In the genomic region with DNA sequence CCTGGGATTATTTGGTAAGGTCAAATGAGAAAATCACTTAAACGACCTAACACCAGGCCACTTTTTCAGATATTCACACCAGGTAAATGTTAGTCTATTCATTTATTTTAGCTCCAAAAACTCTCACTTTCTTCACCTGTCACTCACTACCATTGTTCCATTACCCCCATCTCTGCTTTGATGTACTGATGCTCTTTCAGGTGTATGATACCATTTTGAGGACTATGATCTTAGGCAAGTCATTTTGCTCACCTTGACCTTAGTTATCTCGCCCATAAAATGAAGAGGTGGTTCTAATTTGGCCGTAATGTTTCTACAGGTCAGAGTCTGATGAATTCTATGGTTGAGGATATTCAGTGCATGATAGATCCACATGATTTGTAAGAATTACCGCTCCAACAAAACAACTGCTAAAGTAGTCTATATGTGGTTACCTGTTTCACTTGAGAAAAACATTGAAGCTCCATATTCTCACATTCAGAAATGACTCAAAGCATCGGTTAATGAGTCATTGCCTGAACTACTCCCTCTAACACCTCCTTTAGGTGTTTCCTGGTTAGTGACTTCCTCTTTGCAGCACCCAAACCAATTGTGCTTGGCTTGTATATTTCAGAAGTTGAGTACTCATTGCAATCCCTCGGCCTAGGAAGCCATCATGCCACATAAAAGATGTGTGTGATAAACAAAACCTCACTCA, we compare ENCODE assay signal across 8 cellular contexts. TPM values are rescaled to one million over a fixed set of nuclear protein-coding genes. Genes with fewer than 3 reads are reported as not detected.
DNase-seq lines count a peak whose midpoint lies in the region; ATAC-seq, FAIRE-seq and TF ChIP-seq lines count a peak whose summit lies in the region.

No MANE protein-coding gene starts in this region.

- no peaks in the 10 kb centered on the region for H3K36me3 ChIP-seq in MM.1S (replicated peaks; ENCODE audit: insufficient read depth, low read length)
- no peaks in the 10 kb centered on the region for H3K36me3 ChIP-seq in thyroid gland

- no peak overlapping the region for H3K4me2 ChIP-seq in MM.1S (ENCODE audit: low read depth, low read length)

- no peak for TF ChIP-seq POLR2A in GM12891 (IDR thresholded peaks at IDR 0.05; ENCODE audit: low read depth, low read length)
- TF ChIP-seq POLR2A in thyroid gland (IDR thresholded peaks at IDR 0.05) = no peak

- H3K79me2 ChIP-seq in MM.1S (ENCODE audit: low read length) = no peaks in the 10 kb centered on the region

- WGBS in thyroid gland, 2 donors = 84 to 92% methylated on average over 6 of the region's 6 CpGs

- H3K27ac ChIP-seq in MM.1S (ENCODE audit: low read length) = no peak overlapping the region
- no peak overlapping the region for H3K27ac ChIP-seq in thyroid gland

- H3K9me2 ChIP-seq in MM.1S (replicated peaks; ENCODE audit: insufficient read depth, low read length) = no peaks in the 10 kb centered on the region

- no peaks in the 10 kb centered on the region for H3F3A ChIP-seq in MM.1S (ENCODE audit: insufficient read depth, low read length)

- TF ChIP-seq CTCF in MM.1S (IDR thresholded peaks at IDR 0.05; ENCODE audit: low read length) = no peak
- TF ChIP-seq CTCF in thyroid gland (IDR thresholded peaks at IDR 0.05) = no peak

- H2AFZ ChIP-seq in MM.1S (ENCODE audit: low read length) = no peak overlapping the region

- H3K4me1 Mint-ChIP-seq in activated T-helper 2 cell treated with anti-CD3 and anti-CD28 coated beads, Interferon-gamma antibody, Interleukin-2, Interleukin-4, amounts not matched to agents 10 μg/mL and 5 μg/mL and 100 μg/mL, durations not matched to agents 14 hours and 24 hours and 36 hours (ENCODE audit: low read depth) = peaks cover 64% of the 10 kb centered on the region

- no peaks in the 10 kb centered on the region for H4K20me1 ChIP-seq in MM.1S (ENCODE audit: insufficient read depth, low read length)

- peak; percentile 15 for DNase-seq in GM12891 (ENCODE audit: insufficient read length, low spot score)
- peak; percentile 61 for DNase-seq in MM.1S
- peak; percentile 72 for DNase-seq in activated T-helper 2 cell treated with anti-CD3 and anti-CD28 coated beads, Interferon-gamma antibody, Interleukin-2, Interleukin-4, amounts not matched to agents 10 μg/mL and 5 μg/mL and 100 μg/mL, durations not matched to agents 14 hours and 24 hours and 36 hours (ENCODE audit: low spot score)
- DNase-seq in stimulated activated CD4-positive, alpha-beta T cell treated with anti-CD3 and anti-CD28 coated beads, Interleukin-15, amount 100 ng/mL, for 24 hours = peak; percentile 62
- no peak for DNase-seq in HTR-8/SVneo (ENCODE audit: insufficient read length, low spot score)
- no peak for DNase-seq in COLO829 (ENCODE audit: low spot score)
- no peak for DNase-seq in thyroid gland

- H3K4me1 ChIP-seq in MM.1S (ENCODE audit: low read length) (no peaks in the 10 kb centered on the region; the same call in 1 of the 2 replicates), thyroid gland (peaks cover 3 to 19% of the 10 kb centered on the region in 2 donors)

- no peak overlapping the region for H3K9ac ChIP-seq in MM.1S (ENCODE audit: low read length)

- H3K27ac Mint-ChIP-seq in activated T-helper 2 cell treated with anti-CD3 and anti-CD28 coated beads, Interferon-gamma antibody, Interleukin-2, Interleukin-4, amounts not matched to agents 10 μg/mL and 5 μg/mL and 100 μg/mL, durations not matched to agents 14 hours and 24 hours and 36 hours = peak overlapping the region; percentile 91

- H3K27me3 ChIP-seq in MM.1S (replicated peaks; ENCODE audit: insufficient read depth, low read length) = no peaks in the 10 kb centered on the region
- no peaks in the 10 kb centered on the region for H3K27me3 ChIP-seq in thyroid gland

- intact Hi-C loops in activated T-helper 2 cell treated with anti-CD3 and anti-CD28 coated beads, Interferon-gamma antibody, Interleukin-2, Interleukin-4, amounts not matched to agents 10 μg/mL and 5 μg/mL and 100 μg/mL, durations not matched to agents 14 hours and 24 hours and 36 hours (cut with micrococcal nuclease) = loop anchor here (1.0 to 5.0 kb wide), 10 partner anchors 8 to 204 kb away; a partner anchor contains a TSS
- intact Hi-C loops in thyroid gland (cut with DNase I) = no loop called here

- H3K27me3 Mint-ChIP-seq in activated T-helper 2 cell treated with anti-CD3 and anti-CD28 coated beads, Interferon-gamma antibody, Interleukin-2, Interleukin-4, amounts not matched to agents 10 μg/mL and 5 μg/mL and 100 μg/mL, durations not matched to agents 14 hours and 24 hours and 36 hours (ENCODE audit: low read depth) = no peaks in the 10 kb centered on the region

- H3K4me3 ChIP-seq in MM.1S (ENCODE audit: low read length) (no peak overlapping the region), thyroid gland (replicated peaks in 1 of 3) (no peak overlapping the region)

- H3K4me3 Mint-ChIP-seq in activated T-helper 2 cell treated with anti-CD3 and anti-CD28 coated beads, Interferon-gamma antibody, Interleukin-2, Interleukin-4, amounts not matched to agents 10 μg/mL and 5 μg/mL and 100 μg/mL, durations not matched to agents 14 hours and 24 hours and 36 hours (ENCODE audit: low read depth) = peak overlapping the region; percentile 45

- FAIRE-seq in GM12891 (lab: Jason Lieb, UNC) = peak; percentile 91
- FAIRE-seq in HTR-8/SVneo (lab: Jason Lieb, UNC) = no peak

- peak; percentile 98 for ATAC-seq in GM21825 (IDR thresholded peaks at IDR 0.05; ENCODE audit: unreplicated experiment)

- peaks cover 23% of the 10 kb centered on the region for H3K9me3 Mint-ChIP-seq in activated T-helper 2 cell treated with anti-CD3 and anti-CD28 coated beads, Interferon-gamma antibody, Interleukin-2, Interleukin-4, amounts not matched to agents 10 μg/mL and 5 μg/mL and 100 μg/mL, durations not matched to agents 14 hours and 24 hours and 36 hours

- H3K9me3 ChIP-seq in MM.1S (replicated peaks; ENCODE audit: insufficient read depth, low read length) (no peaks in the 10 kb centered on the region), thyroid gland (no peaks in the 10 kb centered on the region)

- H3K36me3 Mint-ChIP-seq in activated T-helper 2 cell treated with anti-CD3 and anti-CD28 coated beads, Interferon-gamma antibody, Interleukin-2, Interleukin-4, amounts not matched to agents 10 μg/mL and 5 μg/mL and 100 μg/mL, durations not matched to agents 14 hours and 24 hours and 36 hours (ENCODE audit: low read depth) = peaks cover 29% of the 10 kb centered on the region

TF ChIP-seq in GM12891, 5 proteins besides CTCF, POLR2A, EP300 and RAD21:
- TF ChIP-seq POU2F2 (IDR thresholded peaks at IDR 0.05; ENCODE audit: low read depth, low read length) (peak; percentile 67), POLR2AphosphoS5 (IDR thresholded peaks at IDR 0.05; ENCODE audit: low read depth, low read length) (no peak), PAX5 (IDR thresholded peaks at IDR 0.05; ENCODE audit: insufficient read depth, low read length, severe bottlenecking) (no peak), SPI1 (IDR thresholded peaks at IDR 0.05; ENCODE audit: low read depth, low read length) (peak; percentile 97), TAF1 (IDR thresholded peaks at IDR 0.05; ENCODE audit: low read depth, low read length) (no peak)
TF ChIP-seq in GM12891: peak in this region for 2.

RNA-seq across cellular contexts. Expression of a gene that starts 4.5 kb away (rescaled TPM):
- 0.71 TPM for polyA plus RNA-seq in GM12891 (2012; ENCODE audit: low read depth, missing spikeins)
- total RNA-seq in activated T-helper 2 cell treated with anti-CD3 and anti-CD28 coated beads, Interferon-gamma antibody, Interleukin-2, Interleukin-4, amounts not matched to agents 10 μg/mL and 5 μg/mL and 100 μg/mL, durations not matched to agents 14 hours and 24 hours and 36 hours = 1.1 TPM in 2 replicates
- total RNA-seq in thyroid gland = under 1 TPM; 0.27 to 0.71 (median 0.52) TPM

RNA-seq across cellular contexts. Expression of a gene that starts 41.6 kb away (rescaled TPM):
- 8.5 TPM for polyA plus RNA-seq in GM12891 (2012; ENCODE audit: low read depth, missing spikeins)
- total RNA-seq in activated T-helper 2 cell treated with anti-CD3 and anti-CD28 coated beads, Interferon-gamma antibody, Interleukin-2, Interleukin-4, amounts not matched to agents 10 μg/mL and 5 μg/mL and 100 μg/mL, durations not matched to agents 14 hours and 24 hours and 36 hours = 29.5 and 35.8 TPM in 2 replicates
- 100 to 1,000 TPM; 109 to 247 (median 225) TPM for total RNA-seq in thyroid gland

Comparison
In these comparisons a context has a peak if more than half of its experiments do, and no peak if none do; other contexts are left out.
1. DNase-seq: peak in GM12891 (single experiment), MM.1S (single experiment), activated T-helper 2 cell treated with anti-CD3 and anti-CD28 coated beads, Interferon-gamma antibody, Interleukin-2, Interleukin-4, amounts not matched to agents 10 μg/mL and 5 μg/mL and 100 μg/mL, durations not matched to agents 14 hours and 24 hours and 36 hours (single experiment) and stimulated activated CD4-positive, alpha-beta T cell treated with anti-CD3 and anti-CD28 coated beads, Interleukin-15, amount 100 ng/mL, for 24 hours (single experiment); none in HTR-8/SVneo (single experiment), COLO829 (single experiment) and thyroid gland (0 of 2).